13 cellular contexts compared by ENCODE assay signal in the genomic region with DNA sequence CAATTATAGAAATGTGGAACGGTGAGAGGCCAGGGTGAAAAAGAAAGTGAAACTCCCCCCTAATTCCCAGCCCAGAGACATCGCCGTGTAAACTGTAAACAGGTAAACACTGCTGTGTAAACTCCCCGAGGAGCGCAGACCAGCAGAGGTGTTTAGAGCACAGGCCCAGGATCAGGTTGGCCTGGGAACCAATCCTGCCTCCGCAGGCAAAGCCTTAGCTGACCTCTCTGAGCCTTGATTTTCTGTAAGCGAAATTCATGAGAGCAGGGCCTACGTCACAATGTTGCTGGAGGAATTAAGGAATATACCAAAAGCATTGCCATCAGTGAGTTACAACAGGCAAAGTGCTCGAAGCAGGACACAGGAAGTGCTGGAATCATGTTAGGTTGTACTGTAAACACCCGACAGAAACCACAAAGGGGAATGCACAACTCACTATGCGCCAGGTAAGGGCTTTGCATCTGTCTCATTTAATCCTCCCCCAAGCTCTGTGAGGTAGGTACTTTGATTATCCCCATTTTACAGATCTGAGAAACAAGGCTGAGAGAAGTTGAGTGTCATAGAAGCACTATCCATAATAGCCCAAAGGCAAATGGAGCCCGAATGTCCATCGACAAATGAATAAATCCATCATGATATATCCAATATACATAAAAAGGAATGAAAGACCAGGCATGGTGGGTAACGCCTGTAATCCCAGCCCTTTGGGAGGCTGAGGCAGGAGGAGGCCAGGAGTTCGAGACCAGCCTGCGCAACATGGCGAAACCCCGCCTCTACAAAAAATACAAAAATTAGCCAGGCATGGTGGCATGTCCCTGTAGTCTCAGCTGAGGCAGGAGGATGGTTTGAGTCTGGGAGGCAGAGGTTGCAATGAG. TPM values are rescaled to one million over a fixed set of nuclear protein-coding genes. Genes with fewer than 3 reads are reported as not detected.
DNase-seq lines count a peak whose midpoint lies in the region; ATAC-seq and TF ChIP-seq lines count a peak whose summit lies in the region.
"Had no signal": no experiment of that assay in that cellular context is flagged by ENCODE, and none has a peak within 500 bp of the region (broad histone marks: within the 10 kb centered on the region; RNA-seq: fewer than 3 reads in every experiment).

No MANE protein-coding gene starts in this region.

- peak; percentile 44 for DNase-seq in activated CD8-positive, alpha-beta T cell treated with anti-CD3 and anti-CD28 coated beads, Interleukin-2, amount 10 ng/mL, durations not matched to agents 7 days and 5 days
- DNase-seq in activated CD4-positive, CD25-positive, alpha-beta regulatory T cell treated with anti-CD3 and anti-CD28 coated beads, Interleukin-2, amount 50 U/mL, for 72 hours, result no peak
- DNase-seq in cerebellum (ENCODE audit: low spot score) (no peak), HEK293T (ENCODE audit: extremely low spot score) (no peak)
- DNase-seq: activated CD4-positive, alpha-beta T cell treated with anti-CD3 and anti-CD28 coated beads, Interleukin-2, amount 50 U/mL, for 1 hour; DMS79; H7; NCI-H1105 treated with DMSO at 0.1 percent for 48 hours had no signal

- peak; percentile 45 for ATAC-seq in HG03354 (IDR thresholded peaks at IDR 0.05; ENCODE audit: poor library complexity, severe bottlenecking, unreplicated experiment)
- peak; percentile 86 for ATAC-seq in activated CD8-positive, alpha-beta T cell treated with anti-CD3 and anti-CD28 coated beads, Interleukin-2, amount 10 ng/mL, durations not matched to agents 7 days and 5 days
- ATAC-seq in GM21737 (IDR thresholded peaks at IDR 0.05; ENCODE audit: unreplicated experiment), result no peak
- ATAC-seq: gastroesophageal sphincter had no signal

- H3K27me3 Mint-ChIP-seq in activated CD8-positive, alpha-beta T cell treated with anti-CD3 and anti-CD28 coated beads, Interleukin-2, amount 10 ng/mL, durations not matched to agents 7 days and 5 days (ENCODE audit: low read depth), result no peaks in the 10 kb centered on the region

- no peak for TF ChIP-seq RAD21 in liver (IDR thresholded peaks at IDR 0.05)

- POLR2A ChIA-PET in activated CD8-positive, alpha-beta T cell treated with anti-CD3 and anti-CD28 coated beads, Interleukin-2, amount 10 ng/mL, durations not matched to agents 7 days and 5 days (lab: Charles Lee), result no interaction called here
- POLR2A ChIA-PET in HEK293T (lab: Yijun Ruan, JAX), result interaction anchor here (1.0 kb wide), 1 partner anchor 29 kb away, joined by 3 read pairs; no protein-coding TSS in a partner anchor

- peaks cover 15% of the 10 kb centered on the region for H3K4me1 Mint-ChIP-seq in activated CD8-positive, alpha-beta T cell treated with anti-CD3 and anti-CD28 coated beads, Interleukin-2, amount 10 ng/mL, durations not matched to agents 7 days and 5 days (ENCODE audit: low read depth)

- H3K4me3 Mint-ChIP-seq in activated CD8-positive, alpha-beta T cell treated with anti-CD3 and anti-CD28 coated beads, Interleukin-2, amount 10 ng/mL, durations not matched to agents 7 days and 5 days, result peak overlapping the region; percentile 73

- H3K27ac Mint-ChIP-seq in activated CD8-positive, alpha-beta T cell treated with anti-CD3 and anti-CD28 coated beads, Interleukin-2, amount 10 ng/mL, durations not matched to agents 7 days and 5 days, result peak overlapping the region; percentile 87

- H3K9ac ChIP-seq in liver (ENCODE audit: low read depth in 1 of 2, low read length in 2 of 2), result peak overlapping the region in 1 of 2 donors; percentile 81

- H3K27me3 ChIP-seq in liver (ENCODE audit: control insufficient read depth in 4 of 4, insufficient read depth in 4 of 4, low read length in 3 of 4), result no peaks in the 10 kb centered on the region
- H3K27me3 ChIP-seq: gastroesophageal sphincter had no signal

- no peaks in the 10 kb centered on the region for H3K36me3 Mint-ChIP-seq in activated CD8-positive, alpha-beta T cell treated with anti-CD3 and anti-CD28 coated beads, Interleukin-2, amount 10 ng/mL, durations not matched to agents 7 days and 5 days (ENCODE audit: low read depth)

- peaks cover 33 to 84% (median 76%) of the 10 kb centered on the region in 4 donors for H3K4me1 ChIP-seq in liver (ENCODE audit: control insufficient read depth in 4 of 4, insufficient read depth in 4 of 4, low read length in 3 of 4)

- H3K36me3 ChIP-seq in liver (ENCODE audit: control insufficient read depth in 4 of 4, insufficient read depth in 3 of 4, low read depth in 1 of 4, low read length in 3 of 4), result no peaks in the 10 kb centered on the region
- H3K36me3 ChIP-seq: gastroesophageal sphincter had no signal

- no peak for TF ChIP-seq CTCF in C4-2B (conservative IDR thresholded peaks at IDR 0.05)
- TF ChIP-seq CTCF in liver (IDR thresholded peaks at IDR 0.05; ENCODE audit: low read depth, low read length, missing input control), result no peak

- 48% methylated on average over 18 of the region's 18 CpGs for WGBS in liver

- no peaks in the 10 kb centered on the region for H3K9me3 ChIP-seq in liver (ENCODE audit: control insufficient read depth in 4 of 4, low read length in 3 of 4)
- H3K9me3 ChIP-seq: gastroesophageal sphincter had no signal

- CTCF ChIA-PET in activated CD8-positive, alpha-beta T cell treated with anti-CD3 and anti-CD28 coated beads, Interleukin-2, amount 10 ng/mL, durations not matched to agents 7 days and 5 days (lab: Charles Lee), result no interaction called here
- CTCF ChIA-PET in HEK293T (lab: Yijun Ruan, JAX), result no interaction called here

- H3K4me3 ChIP-seq in liver (ENCODE audit: low read depth in 1 of 3, low read length in 3 of 3), result no peak overlapping the region
- H3K4me3 ChIP-seq: gastroesophageal sphincter had no signal

- H3K9me3 Mint-ChIP-seq in activated CD8-positive, alpha-beta T cell treated with anti-CD3 and anti-CD28 coated beads, Interleukin-2, amount 10 ng/mL, durations not matched to agents 7 days and 5 days (ENCODE audit: insufficient read depth), result no peaks in the 10 kb centered on the region

- peak overlapping the region; percentile 94 for H3K27ac ChIP-seq in C4-2B
- peak overlapping the region; percentile 85 to 90 for H3K27ac ChIP-seq in liver (ENCODE audit: low read depth in 1 of 2, low read length in 2 of 2)
- H3K27ac ChIP-seq: gastroesophageal sphincter had no signal

TF ChIP-seq in liver, 16 proteins besides CTCF, POLR2A, EP300 and RAD21:
- TF ChIP-seq RXRA (IDR thresholded peaks at IDR 0.05), result peak; percentile 61 to 74
- TF ChIP-seq SP1 (IDR thresholded peaks at IDR 0.05), result peak; percentile 79
- no peak for TF ChIP-seq NR2F2 (IDR thresholded peaks at IDR 0.05)
- peak; percentile 65 for TF ChIP-seq FOXA1 (IDR thresholded peaks at IDR 0.05)
- TF ChIP-seq HNF4A (conservative IDR thresholded peaks at IDR 0.05), result peak in 1 of 2 donors; percentile 44
- no peak for TF ChIP-seq HNF4G (IDR thresholded peaks at IDR 0.05)
- TF ChIP-seq FOXA2 (IDR thresholded peaks at IDR 0.05), result peak; percentile 81

TF ChIP-seq in HEK293T, 16 proteins besides CTCF, POLR2A, EP300 and RAD21:
- TF ChIP-seq, protein P1, sequence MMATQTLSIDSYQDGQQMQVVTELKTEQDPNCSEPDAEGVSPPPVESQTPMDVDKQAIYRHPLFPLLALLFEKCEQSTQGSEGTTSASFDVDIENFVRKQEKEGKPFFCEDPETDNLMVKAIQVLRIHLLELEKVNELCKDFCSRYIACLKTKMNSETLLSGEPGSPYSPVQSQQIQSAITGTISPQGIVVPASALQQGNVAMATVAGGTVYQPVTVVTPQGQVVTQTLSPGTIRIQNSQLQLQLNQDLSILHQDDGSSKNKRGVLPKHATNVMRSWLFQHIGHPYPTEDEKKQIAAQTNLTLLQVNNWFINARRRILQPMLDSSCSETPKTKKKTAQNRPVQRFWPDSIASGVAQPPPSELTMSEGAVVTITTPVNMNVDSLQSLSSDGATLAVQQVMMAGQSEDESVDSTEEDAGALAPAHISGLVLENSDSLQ (IDR thresholded peaks at IDR 0.05), result no peak
- TF ChIP-seq FOXM1 (IDR thresholded peaks at IDR 0.05; ENCODE audit: borderline replicate concordance) (no peak), BHLHE40 (IDR thresholded peaks at IDR 0.05; ENCODE audit: borderline replicate concordance) (no peak), CTBP1 (IDR thresholded peaks at IDR 0.05; ENCODE audit: borderline replicate concordance) (no peak), SP1 (IDR thresholded peaks at IDR 0.05) (no peak), FOXA1 (IDR thresholded peaks at IDR 0.05) (no peak), SUZ12 (IDR thresholded peaks at IDR 0.05) (no peak), L3MBTL2 (conservative IDR thresholded peaks at IDR 0.05) (no peak), TARDBP (IDR thresholded peaks at IDR 0.05) (no peak)

RNA-seq across cellular contexts. Expression of a gene that starts 30.7 kb away (rescaled TPM):
- total RNA-seq in activated CD8-positive, alpha-beta T cell treated with anti-CD3 and anti-CD28 coated beads, Interleukin-2, amount 10 ng/mL, durations not matched to agents 7 days and 5 days, result 10 to 100 TPM; 18.4 to 19.5 TPM
- total RNA-seq in liver, result 10 to 100 TPM; 25.5 to 34.4 TPM
- 10 to 100 TPM in 1 of 2 donors, 1 to 10 TPM in 1; 8.9 to 11.4 TPM for polyA plus RNA-seq in liver
- total RNA-seq in cerebellum, result 43.6 TPM

RNA-seq across cellular contexts. Expression of a gene that starts 35.9 kb away (rescaled TPM):
- total RNA-seq in activated CD8-positive, alpha-beta T cell treated with anti-CD3 and anti-CD28 coated beads, Interleukin-2, amount 10 ng/mL, durations not matched to agents 7 days and 5 days, result 10 to 100 TPM; 19.6 to 21.5 TPM
- total RNA-seq in liver (1 to 10 TPM; 4.9 to 7.7 TPM), cerebellum (8.3 TPM)
- polyA plus RNA-seq in liver, result 1 to 10 TPM; 5.0 to 5.8 TPM

RNA-seq across cellular contexts. Expression of a gene that starts 42.2 kb away (rescaled TPM):
- total RNA-seq in activated CD8-positive, alpha-beta T cell treated with anti-CD3 and anti-CD28 coated beads, Interleukin-2, amount 10 ng/mL, durations not matched to agents 7 days and 5 days, result 10 to 100 TPM; 65.5 to 67.4 TPM
- total RNA-seq in liver (10 to 100 TPM; 30.2 to 41.8 TPM), cerebellum (61.2 TPM)
- 10 to 100 TPM; 29.8 to 31.2 TPM for polyA plus RNA-seq in liver

RNA-seq across cellular contexts. Expression of a gene that starts 58.2 kb away (rescaled TPM):
- total RNA-seq in activated CD8-positive, alpha-beta T cell treated with anti-CD3 and anti-CD28 coated beads, Interleukin-2, amount 10 ng/mL, durations not matched to agents 7 days and 5 days, result 1 to 10 TPM; 8.3 to 8.5 TPM
- total RNA-seq in liver (1 to 10 TPM in 1 of 2 donors, under 1 TPM in 1; 0.42 to 3.1 TPM), cerebellum (0.27 TPM)
- 1 to 10 TPM; 1.7 to 2.9 TPM for polyA plus RNA-seq in liver
- total RNA-seq: H7 had no signal
